In genomic region chr17:3886776-3887175, GRCh38 we compare ENCODE assay signal across 12 cellular contexts. TPM values are rescaled to one million over a fixed set of nuclear protein-coding genes. Genes with fewer than 3 reads are reported as not detected.
DNase-seq lines count a peak whose midpoint lies in the region; ATAC-seq lines count a peak whose summit lies in the region.
"Had no signal": no experiment of that assay in that cellular context is flagged by ENCODE, and none has a peak within 500 bp of the region (broad histone marks: within the 10 kb centered on the region; RNA-seq: fewer than 3 reads in every experiment).

No MANE protein-coding gene starts in this region.

- no peaks in the 10 kb centered on the region for H3K36me3 Mint-ChIP-seq in activated CD4-positive, alpha-beta memory T cell treated with anti-CD3 and anti-CD28 coated beads for 36 hours

- peaks cover 4% of the 10 kb centered on the region for H3K4me1 ChIP-seq in right cardiac atrium (ENCODE audit: control insufficient read depth, insufficient read depth, low read length)

- intact Hi-C loops in activated CD4-positive, alpha-beta memory T cell treated with anti-CD3 and anti-CD28 coated beads for 36 hours (cut with micrococcal nuclease) = no loop called here
- intact Hi-C loops in right cardiac atrium (cut with DNase I) = no loop called here

- H3K27ac ChIP-seq in right cardiac atrium (ENCODE audit: low read length) = no peak overlapping the region
- H3K27ac ChIP-seq: 22Rv1, GM23248 had no signal

- CTCF ChIA-PET in activated CD4-positive, alpha-beta memory T cell treated with anti-CD3 and anti-CD28 coated beads for 36 hours (lab: Charles Lee) = no interaction called here

- H3K9me3 ChIP-seq in right cardiac atrium (ENCODE audit: control insufficient read depth, low read length) = no peaks in the 10 kb centered on the region

- H3K4me3 Mint-ChIP-seq in activated CD4-positive, alpha-beta memory T cell treated with anti-CD3 and anti-CD28 coated beads for 36 hours = no peak overlapping the region
- H3K4me3 Mint-ChIP-seq in stimulated activated naive CD8-positive, alpha-beta T cell treated with anti-CD3 and anti-CD28 coated beads, Interleukin-15, amount 100 ng/mL, for 72 hours = peak overlapping the region; percentile 39 to 70

- 63% methylated on average over 10 of the region's 10 CpGs for WGBS in right cardiac atrium

- peaks cover 31% of the 10 kb centered on the region for H3K4me1 Mint-ChIP-seq in activated CD4-positive, alpha-beta memory T cell treated with anti-CD3 and anti-CD28 coated beads for 36 hours (ENCODE audit: low read depth)
- H3K4me1 Mint-ChIP-seq in stimulated activated naive CD8-positive, alpha-beta T cell treated with anti-CD3 and anti-CD28 coated beads, Interleukin-15, amount 100 ng/mL, for 72 hours = peaks cover 47% of the 10 kb centered on the region

- no peaks in the 10 kb centered on the region for H3K9me3 Mint-ChIP-seq in activated CD4-positive, alpha-beta memory T cell treated with anti-CD3 and anti-CD28 coated beads for 36 hours
- no peaks in the 10 kb centered on the region for H3K9me3 Mint-ChIP-seq in stimulated activated naive CD8-positive, alpha-beta T cell treated with anti-CD3 and anti-CD28 coated beads, Interleukin-15, amount 100 ng/mL, for 72 hours

- H3K27ac Mint-ChIP-seq in activated CD4-positive, alpha-beta memory T cell treated with anti-CD3 and anti-CD28 coated beads for 36 hours = peak overlapping the region; percentile 47
- H3K27ac Mint-ChIP-seq in stimulated activated naive CD8-positive, alpha-beta T cell treated with anti-CD3 and anti-CD28 coated beads, Interleukin-15, amount 100 ng/mL, for 72 hours = peak overlapping the region; percentile 92 to 95

- POLR2A ChIA-PET in activated CD4-positive, alpha-beta memory T cell treated with anti-CD3 and anti-CD28 coated beads for 36 hours (lab: Charles Lee) = no interaction called here

- H3K27me3 Mint-ChIP-seq in activated CD4-positive, alpha-beta memory T cell treated with anti-CD3 and anti-CD28 coated beads for 36 hours = no peaks in the 10 kb centered on the region
- H3K27me3 Mint-ChIP-seq in stimulated activated naive CD8-positive, alpha-beta T cell treated with anti-CD3 and anti-CD28 coated beads, Interleukin-15, amount 100 ng/mL, for 72 hours = no peaks in the 10 kb centered on the region

- DNase-seq in SIG-M5 treated with dmso at 0.1 percent for 504 hours (lab: John Stamatoyannopoulos, UW; ENCODE audit: unreplicated experiment) (peak; percentile 20), SIG-M5 (lab: John Stamatoyannopoulos, UW) (no peak), right cardiac atrium (peak in 2 of 3 donors; percentile 63 to 75), NCI-H524 treated with DMSO at 0.1 percent for 48 hours (lab: John Stamatoyannopoulos, UW) (no peak), ureter (ENCODE audit: low spot score) (no peak), kidney tubule cell (ENCODE audit: low spot score) (no peak)
- DNase-seq in activated CD4-positive, alpha-beta memory T cell treated with anti-CD3 and anti-CD28 coated beads for 36 hours = peak; percentile 22
- DNase-seq in stimulated activated naive CD8-positive, alpha-beta T cell treated with anti-CD3 and anti-CD28 coated beads, Interleukin-15, amount 100 ng/mL, for 72 hours = no peak
- DNase-seq: activated effector memory CD4-positive, alpha-beta T cell treated with Interleukin-2 at 50 U/mL for 16 hours; GM23248 had no signal

- ATAC-seq in right cardiac atrium = peak; percentile 10 to 12
- ATAC-seq in stimulated activated naive CD8-positive, alpha-beta T cell treated with anti-CD3 and anti-CD28 coated beads, Interleukin-15, amount 100 ng/mL, for 72 hours = peak; percentile 52
- ATAC-seq: K562 had no signal

- H3K4me3 ChIP-seq in right cardiac atrium (ENCODE audit: low read length) = no peak overlapping the region
- H3K4me3 ChIP-seq: GM23248, K562 had no signal

- H3K27me3 ChIP-seq in right cardiac atrium (ENCODE audit: control insufficient read depth, insufficient read depth) = no peaks in the 10 kb centered on the region

RNA-seq across cellular contexts. Expression of gene CAMKK1, which starts 6.1 kb away (rescaled TPM):
- 1 to 10 TPM; 3.3 to 3.9 TPM for total RNA-seq in activated CD4-positive, alpha-beta memory T cell treated with anti-CD3 and anti-CD28 coated beads for 36 hours
- total RNA-seq in right cardiac atrium (1 to 10 TPM; 4.2 to 6.7 (median 6.0) TPM), ureter (7.8 TPM)
- polyA plus RNA-seq in right cardiac atrium = 4.5 TPM

RNA-seq across cellular contexts. Expression of gene P2RX1, which starts 29.5 kb away (rescaled TPM):
- total RNA-seq in activated CD4-positive, alpha-beta memory T cell treated with anti-CD3 and anti-CD28 coated beads for 36 hours = under 1 TPM; 0.43 to 0.44 TPM
- total RNA-seq in right cardiac atrium (1 to 10 TPM in 3 of 4 donors, under 1 TPM in 1; 0.74 to 3.8 (median 1.4) TPM), ureter (44.3 TPM)
- polyA plus RNA-seq in right cardiac atrium = 1.1 TPM
- total RNA-seq: GM23248 had no signal
- polyA plus RNA-seq: GM23248 had no signal

RNA-seq across cellular contexts. Expression of gene NCBP3, which starts 40.7 kb away (rescaled TPM):
- 10 to 100 TPM; 38.8 to 42.4 TPM for total RNA-seq in activated CD4-positive, alpha-beta memory T cell treated with anti-CD3 and anti-CD28 coated beads for 36 hours
- total RNA-seq in right cardiac atrium (10 to 100 TPM; 24.7 to 33.5 (median 27.1) TPM), ureter (46.1 TPM)
- polyA plus RNA-seq in right cardiac atrium = 13.9 TPM

Comparison
In these comparisons a context has a peak if more than half of its experiments do, and no peak if none do; other contexts are left out.
1. DNase-seq: peak in SIG-M5 treated with dmso at 0.1 percent for 504 hours (single experiment), activated CD4-positive, alpha-beta memory T cell treated with anti-CD3 and anti-CD28 coated beads for 36 hours (single experiment) and right cardiac atrium (2 of 3); none in SIG-M5 (single experiment), stimulated activated naive CD8-positive, alpha-beta T cell treated with anti-CD3 and anti-CD28 coated beads, Interleukin-15, amount 100 ng/mL, for 72 hours (0 of 2), NCI-H524 treated with DMSO at 0.1 percent for 48 hours (single experiment), ureter (single experiment) and kidney tubule cell (single experiment).